Comparison of ENCODE assay signal across 8 cellular contexts in the genomic region with DNA sequence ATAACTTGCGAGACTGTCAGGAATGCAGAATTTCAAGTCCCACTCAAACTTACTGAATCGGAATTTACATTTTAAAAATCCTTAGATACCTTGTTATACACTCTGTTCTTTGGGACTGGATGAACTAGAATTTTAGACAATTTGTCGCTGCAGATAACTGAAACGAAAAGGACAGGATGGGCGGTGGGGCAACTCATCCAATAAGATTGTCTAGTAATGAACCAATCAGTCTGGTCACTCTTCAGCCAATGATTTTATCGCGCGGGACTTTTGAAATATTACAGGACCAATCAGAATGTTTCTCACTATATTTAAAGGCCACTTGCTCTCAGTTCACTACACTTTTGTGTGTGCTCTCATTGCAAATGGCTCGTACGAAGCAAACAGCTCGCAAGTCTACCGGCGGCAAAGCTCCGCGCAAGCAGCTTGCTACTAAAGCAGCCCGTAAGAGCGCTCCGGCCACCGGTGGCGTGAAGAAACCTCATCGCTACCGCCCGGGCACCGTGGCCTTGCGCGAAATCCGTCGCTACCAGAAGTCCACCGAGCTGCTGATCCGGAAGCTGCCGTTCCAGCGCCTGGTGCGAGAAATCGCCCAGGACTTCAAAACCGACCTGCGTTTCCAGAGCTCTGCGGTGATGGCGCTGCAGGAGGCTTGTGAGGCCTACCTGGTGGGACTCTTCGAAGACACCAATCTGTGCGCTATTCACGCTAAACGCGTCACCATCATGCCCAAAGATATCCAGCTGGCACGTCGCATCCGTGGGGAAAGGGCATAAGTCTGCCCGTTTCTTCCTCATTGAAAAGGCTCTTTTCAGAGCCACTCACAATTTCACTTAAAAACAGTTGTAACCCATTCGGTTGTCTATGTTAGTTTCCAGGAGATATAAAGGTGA. TPM values are rescaled to one million over a fixed set of nuclear protein-coding genes. Genes with fewer than 3 reads are reported as not detected.
DNase-seq lines count a peak whose midpoint lies in the region; ATAC-seq and TF ChIP-seq lines count a peak whose summit lies in the region.

No MANE protein-coding gene starts in this region.

- H3K4me1 Mint-ChIP-seq in naive B cell: peaks cover 18 to 29% (median 27%) of the 10 kb centered on the region in 3 donors

- WGBS in testis, 2 donors: 1 to 2% methylated on average over 45 to 48 of the region's 48 CpGs

- H3K36me3 Mint-ChIP-seq in naive B cell: no peaks in the 10 kb centered on the region

- H3K27me3 Mint-ChIP-seq in naive B cell: no peaks in the 10 kb centered on the region

- no peaks in the 10 kb centered on the region for H3K36me3 ChIP-seq in testis (ENCODE audit: low read depth, missing control alignments)

- H3K27me3 ChIP-seq in testis: no peaks in the 10 kb centered on the region

- H3K27ac ChIP-seq in testis: peak overlapping the region; percentile 81 to 91

- TF ChIP-seq CTCF in epithelial cell of proximal tubule (conservative IDR thresholded peaks at IDR 0.05; ENCODE audit: low read depth, low read length) (peak; percentile 37), testis (IDR thresholded peaks at IDR 0.05) (no peak)

- H3K4me3 Mint-ChIP-seq in naive B cell: peak overlapping the region; percentile 86 to 96 (median 94)

- peak overlapping the region; percentile 59 for H3K4me3 ChIP-seq in epithelial cell of proximal tubule (ENCODE audit: low read depth, low read length)
- peak overlapping the region; percentile 39 to 60 for H3K4me3 ChIP-seq in testis

- H3K4me1 ChIP-seq in testis: no peaks in the 10 kb centered on the region

- intact Hi-C loops in testis (cut with DNase I; ENCODE audit: low total_unique reads): no loop called here

- ATAC-seq in HG03066 (IDR thresholded peaks at IDR 0.05; ENCODE audit: low read depth, unreplicated experiment): peak; percentile 39
- ATAC-seq in naive B cell (ENCODE audit: low read depth in 2 of 2): peak; percentile 56 to 57

- H3K9me3 Mint-ChIP-seq in naive B cell: peaks cover 0 to 14% (median 7%) of the 10 kb centered on the region in 7 donors

- DNase-seq in A172 (ENCODE audit: low spot score) (peak; percentile 85), NCI-H774 (lab: John Stamatoyannopoulos, UW) (peak; percentile 91), activated T-cell treated with anti-CD3 and anti-CD28 coated beads for 4 hours (peak; percentile 72), epithelial cell of proximal tubule (ENCODE audit: low read depth) (no peak), naive B cell (peak; percentile 83), testis (peak; percentile 94)

- peak overlapping the region; percentile 77 to 99 (median 94) for H3K27ac Mint-ChIP-seq in naive B cell

- TF ChIP-seq POLR2A in GM18526 (IDR thresholded peaks at IDR 0.05; ENCODE audit: extremely low read depth, insufficient read length) (peak; percentile 100), testis (IDR thresholded peaks at IDR 0.05) (no peak)

- H3K9me3 ChIP-seq in testis: no peaks in the 10 kb centered on the region

RNA-seq across cellular contexts. Expression of gene HFE, which starts 41.9 kb away (rescaled TPM):
- total RNA-seq in A172 (2014; rRNA removed; shearing (Covaris generic)): 15.6 and 17.0 TPM in 2 replicates
- total RNA-seq in epithelial cell of proximal tubule (5.1 and 5.3 TPM in 2 replicates), testis (1 to 10 TPM; 4.1 to 5.1 TPM)
- polyA plus RNA-seq in naive B cell (ENCODE audit: low read depth in 6 of 6) (1 to 10 TPM in 4 of 6 donors, under 1 TPM in 1, not detected in 1; 0.47 to 3.3 (median 2.9) TPM), testis (ENCODE audit: insufficient read depth, low read depth, low replicate concordance) (4.8 TPM)
